Comparison of ENCODE assay signal across 11 cellular contexts in the genomic region with DNA sequence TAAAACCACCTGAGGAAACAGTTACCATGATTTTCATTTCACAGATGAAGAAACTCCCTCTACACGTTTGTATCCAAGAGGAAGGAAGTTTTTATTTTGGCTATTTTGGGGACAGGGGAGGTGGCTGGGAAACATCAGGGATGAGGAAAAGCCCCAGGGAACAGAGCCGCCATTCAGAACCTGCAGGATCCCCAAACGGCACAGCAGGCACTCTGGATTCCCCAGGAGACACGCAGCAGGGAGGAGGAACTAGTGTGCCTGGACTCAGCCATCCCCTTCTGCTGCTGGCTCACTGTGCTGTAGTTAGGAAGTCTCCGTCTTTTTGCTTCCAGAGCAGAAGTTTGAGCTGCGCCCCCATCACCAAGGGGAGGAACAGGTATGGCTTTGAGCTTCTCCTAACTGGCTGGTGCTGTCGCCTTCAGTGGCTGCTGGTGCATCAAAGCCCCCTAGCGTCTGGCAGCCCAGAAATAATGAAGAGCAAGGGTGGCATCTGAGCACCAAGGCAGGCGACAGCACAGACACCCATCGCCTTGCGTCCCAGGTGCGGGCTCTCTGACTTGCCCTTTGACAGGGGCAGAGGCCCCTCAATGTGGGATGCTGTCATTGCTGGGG. TPM values are rescaled to one million over a fixed set of nuclear protein-coding genes. Genes with fewer than 3 reads are reported as not detected.
DNase-seq lines count a peak whose midpoint lies in the region; ATAC-seq and TF ChIP-seq lines count a peak whose summit lies in the region.
"Had no signal": no experiment of that assay in that cellular context is flagged by ENCODE, and none has a peak within 500 bp of the region (broad histone marks: within the 10 kb centered on the region; RNA-seq: fewer than 3 reads in every experiment).

No MANE protein-coding gene starts in this region.

- no peak overlapping the region for H2BK5ac ChIP-seq in mesenchymal stem cell (ENCODE audit: low read depth, low read length, poor library complexity, severe bottlenecking)

- ATAC-seq in SK-N-SH treated with all-trans-retinoic acid at 6 μM for 48 hours (no peak), thoracic aorta (ENCODE audit: insufficient number of reproducible peaks, low FRiP score, low read depth) (no peak), GM21619 (IDR thresholded peaks at IDR 0.05; ENCODE audit: unreplicated experiment) (no peak)
- ATAC-seq in activated CD8-positive, alpha-beta memory T cell treated with anti-CD3 and anti-CD28 coated beads, Interleukin-2, amount 10 ng/mL, durations not matched to agents 7 days and 5 days: no peak

- no peak overlapping the region for H4K8ac ChIP-seq in mesenchymal stem cell (ENCODE audit: low read length)

- H3K4me1 ChIP-seq in SK-N-SH (ENCODE audit: control insufficient read depth in 1 of 2, insufficient read depth in 2 of 2, low read depth in 1 of 2, low read length in 1 of 2) (peaks cover 15 to 37% of the 10 kb centered on the region in 2 experiments; a peak in 3 of 4 replicates), mesenchymal stem cell (ENCODE audit: control insufficient read depth, insufficient read depth, low read depth, low read length) (peaks cover 36% of the 10 kb centered on the region), thoracic aorta (ENCODE audit: control insufficient read depth in 1 of 2, low read depth in 2 of 2) (peaks cover 58 to 76% of the 10 kb centered on the region in 2 donors)

- H4K91ac ChIP-seq in mesenchymal stem cell (ENCODE audit: low read length): no peak overlapping the region

- H3K9ac ChIP-seq in SK-N-SH (no peak overlapping the region), mesenchymal stem cell (ENCODE audit: low read length) (peak overlapping the region; percentile 99)

- no peaks in the 10 kb centered on the region for H3F3A ChIP-seq in SK-N-SH (replicated peaks; ENCODE audit: insufficient read depth)

- H3K4me3 ChIP-seq in SK-N-SH (ENCODE audit: low read depth in 2 of 2, low read length in 1 of 2) (no peak overlapping the region), mesenchymal stem cell (ENCODE audit: insufficient read depth in 1 of 2, low read depth in 1 of 2, low read length in 2 of 2) (peak overlapping the region in 1 of 2 experiments; percentile 18), thoracic aorta (no peak overlapping the region)

- no peak overlapping the region for H3K14ac ChIP-seq in mesenchymal stem cell (ENCODE audit: low read length in 2 of 2)

- CTCF ChIA-PET in SK-N-SH (lab: Yijun Ruan, JAX): interaction anchor here (1.6 to 7.9 kb wide), 3 partner anchors 27 to 187 kb away, joined by 6 to 168 read pairs (median 6); a partner anchor contains a TSS
- CTCF ChIA-PET in MCF 10A (lab: Yijun Ruan, JAX): interaction anchor here (0.6 to 1.7 kb wide), 7 partner anchors 26 to 186 kb away, joined by 3 to 6 read pairs (median 3); a partner anchor contains a TSS
- CTCF ChIA-PET in GM10248 (lab: Yijun Ruan, JAX): interaction anchor here (1.3 to 3.2 kb wide), 6 partner anchors 11 to 119 kb away, joined by 3 to 17 read pairs (median 6); a partner anchor contains a TSS
- CTCF ChIA-PET in activated CD8-positive, alpha-beta memory T cell treated with anti-CD3 and anti-CD28 coated beads, Interleukin-2, amount 10 ng/mL, durations not matched to agents 7 days and 5 days (lab: Charles Lee): interaction anchor here (1.2 to 2.1 kb wide), 2 partner anchors 27 to 188 kb away, joined by 5 to 7 read pairs; a partner anchor contains a TSS

- no peak overlapping the region for H2BK15ac ChIP-seq in mesenchymal stem cell (ENCODE audit: low read depth, poor library complexity, severe bottlenecking)

- H3K79me2 ChIP-seq in SK-N-SH (ENCODE audit: insufficient read depth): peaks cover 85% of the 10 kb centered on the region

- peaks cover 7% of the 10 kb centered on the region for H3K36me3 Mint-ChIP-seq in MCF 10A (ENCODE audit: insufficient read depth, unreplicated experiment)
- H3K36me3 Mint-ChIP-seq in activated CD8-positive, alpha-beta memory T cell treated with anti-CD3 and anti-CD28 coated beads, Interleukin-2, amount 10 ng/mL, durations not matched to agents 7 days and 5 days: peaks cover 11% of the 10 kb centered on the region

- H3K27me3 ChIP-seq in SK-N-SH (ENCODE audit: insufficient read depth) (no peaks in the 10 kb centered on the region), mesenchymal stem cell (ENCODE audit: control insufficient read depth in 1 of 2, insufficient read depth in 1 of 2, low read length in 2 of 2) (no peaks in the 10 kb centered on the region), thoracic aorta (replicated peaks; ENCODE audit: insufficient read depth) (no peaks in the 10 kb centered on the region)

- H3K9me2 ChIP-seq in SK-N-SH: no peaks in the 10 kb centered on the region

- WGBS in SK-N-SH (ENCODE audit: low lambda C conversion rate): 86% methylated on average over 10 of the region's 12 CpGs
- WGBS in mesenchymal stem cell: 84% methylated on average over 12 of the region's 12 CpGs

- H3K79me1 ChIP-seq in mesenchymal stem cell (replicated peaks; ENCODE audit: low read length, poor library complexity, severe bottlenecking): peaks cover 34% of the 10 kb centered on the region

- no TSS peak for BruUV-seq in MCF 10A (replicated peaks; lab: Mats Ljungman, UMichigan)

- H2BK12ac ChIP-seq in mesenchymal stem cell (ENCODE audit: low read length in 2 of 2): peak overlapping the region in 1 of 2 experiments; percentile 2

- no peak overlapping the region for H2AFZ ChIP-seq in SK-N-SH (ENCODE audit: low read depth)
- no peak overlapping the region for H2AFZ ChIP-seq in mesenchymal stem cell (ENCODE audit: low read depth, low read length)

- H3K4me1 Mint-ChIP-seq in MCF 10A (ENCODE audit: insufficient read depth, unreplicated experiment): peaks cover 47% of the 10 kb centered on the region
- peaks cover 45% of the 10 kb centered on the region for H3K4me1 Mint-ChIP-seq in activated CD8-positive, alpha-beta memory T cell treated with anti-CD3 and anti-CD28 coated beads, Interleukin-2, amount 10 ng/mL, durations not matched to agents 7 days and 5 days

- no peaks in the 10 kb centered on the region for H3K9me3 Mint-ChIP-seq in MCF 10A (ENCODE audit: unreplicated experiment)
- no peaks in the 10 kb centered on the region for H3K9me3 Mint-ChIP-seq in activated CD8-positive, alpha-beta memory T cell treated with anti-CD3 and anti-CD28 coated beads, Interleukin-2, amount 10 ng/mL, durations not matched to agents 7 days and 5 days (ENCODE audit: low read depth)

- peaks cover 38% of the 10 kb centered on the region for H4K20me1 ChIP-seq in SK-N-SH (ENCODE audit: insufficient read depth)

- no peak overlapping the region for H3K23ac ChIP-seq in mesenchymal stem cell (ENCODE audit: low read length in 2 of 2)

- H3K4ac ChIP-seq in mesenchymal stem cell (ENCODE audit: low read depth in 1 of 2, low read length in 2 of 2): no peak overlapping the region

- H3K27ac ChIP-seq in SK-N-SH (ENCODE audit: low read depth in 2 of 2, low read length in 1 of 2) (peak overlapping the region in 1 of 2 experiments; percentile 27; a peak in 2 of 4 replicates), mesenchymal stem cell (ENCODE audit: low read length, poor library complexity, severe bottlenecking) (no peak overlapping the region), thoracic aorta (peak overlapping the region; percentile 51 to 56)

- H3K4me2 ChIP-seq in SK-N-SH: peak overlapping the region; percentile 17; the same call in 1 of the 2 replicates
- no peak overlapping the region for H3K4me2 ChIP-seq in mesenchymal stem cell (ENCODE audit: low read length, poor library complexity, severe bottlenecking)

- H3K36me3 ChIP-seq in SK-N-SH (replicated peaks in 1 of 2; ENCODE audit: control insufficient read depth in 1 of 2, insufficient read depth in 2 of 2, low read length in 1 of 2) (peaks cover 0 to 7% of the 10 kb centered on the region in 2 experiments), mesenchymal stem cell (ENCODE audit: control insufficient read depth in 1 of 2, insufficient read depth in 2 of 2, low read depth in 1 of 2, low read length in 2 of 2) (peaks cover 21 to 24% of the 10 kb centered on the region in 2 experiments), thoracic aorta (no peaks in the 10 kb centered on the region)

- no peak for DNase-seq in SK-N-SH
- DNase-seq in MCF 10A (ENCODE audit: unreplicated experiment): no peak
- no peak for DNase-seq in mesenchymal stem cell
- no peak for DNase-seq in thoracic aorta (ENCODE audit: low spot score)
- DNase-seq in GM10248 (ENCODE audit: extremely low spot score): no peak
- DNase-seq in activated CD8-positive, alpha-beta memory T cell treated with anti-CD3 and anti-CD28 coated beads, Interleukin-2, amount 10 ng/mL, durations not matched to agents 7 days and 5 days: no peak
- DNase-seq: 8988T, DND-41, SW 1271 had no signal

- H3K4me3 Mint-ChIP-seq in MCF 10A (ENCODE audit: unreplicated experiment): peak overlapping the region; percentile 64
- no peak overlapping the region for H3K4me3 Mint-ChIP-seq in activated CD8-positive, alpha-beta memory T cell treated with anti-CD3 and anti-CD28 coated beads, Interleukin-2, amount 10 ng/mL, durations not matched to agents 7 days and 5 days

- TF ChIP-seq CTCF in SK-N-SH (IDR thresholded peaks at IDR 0.05): no peak
- no peak for TF ChIP-seq CTCF in MCF 10A (IDR thresholded peaks at IDR 0.05; ENCODE audit: unreplicated experiment)
- no peak for TF ChIP-seq CTCF in thoracic aorta (IDR thresholded peaks at IDR 0.05)
- no peak for TF ChIP-seq CTCF in GM10248 (IDR thresholded peaks at IDR 0.05; ENCODE audit: control extremely low read depth, extremely low read depth, low read depth, missing control alignments)

- no peak for TF ChIP-seq RAD21 in SK-N-SH (IDR thresholded peaks at IDR 0.05; ENCODE audit: low read length)

- no peaks in the 10 kb centered on the region for H3K27me3 Mint-ChIP-seq in MCF 10A (ENCODE audit: insufficient read depth, unreplicated experiment)
- no peaks in the 10 kb centered on the region for H3K27me3 Mint-ChIP-seq in activated CD8-positive, alpha-beta memory T cell treated with anti-CD3 and anti-CD28 coated beads, Interleukin-2, amount 10 ng/mL, durations not matched to agents 7 days and 5 days

- TF ChIP-seq EP300 in SK-N-SH (IDR thresholded peaks at IDR 0.05; ENCODE audit: borderline replicate concordance in 1 of 2, low read depth in 1 of 2, low read length in 1 of 2): no peak

- H3K18ac ChIP-seq in mesenchymal stem cell (ENCODE audit: low read depth in 1 of 2, low read length in 2 of 2): no peak overlapping the region

- no peak overlapping the region for H2BK120ac ChIP-seq in mesenchymal stem cell (ENCODE audit: low read depth, low read length)

- intact Hi-C loops in MCF 10A (cut with micrococcal nuclease): loop anchor here (10.0 kb wide), 1 partner anchor 154 kb away; no protein-coding TSS in a partner anchor

- no peak overlapping the region for H2AK5ac ChIP-seq in mesenchymal stem cell (ENCODE audit: low read length, severe bottlenecking)

- peak overlapping the region; percentile 46 for H3K27ac Mint-ChIP-seq in MCF 10A (ENCODE audit: low read depth, unreplicated experiment)
- H3K27ac Mint-ChIP-seq in activated CD8-positive, alpha-beta memory T cell treated with anti-CD3 and anti-CD28 coated beads, Interleukin-2, amount 10 ng/mL, durations not matched to agents 7 days and 5 days: no peak overlapping the region

- POLR2A ChIA-PET in SK-N-SH (lab: Yijun Ruan, JAX) (no interaction called here), MCF 10A (lab: Yijun Ruan, JAX) (interaction anchor here (0.7 to 2.6 kb wide), 16 partner anchors 9 to 254 kb away, joined by 3 to 15 read pairs (median 4); a partner anchor contains a TSS), GM10248 (lab: Yijun Ruan, JAX) (interaction anchor here (1.1 to 1.3 kb wide), 3 partner anchors 9 to 23 kb away, joined by 3 to 5 read pairs (median 5); no protein-coding TSS in a partner anchor)

- H3K9me3 ChIP-seq in SK-N-SH: no peaks in the 10 kb centered on the region
- H3K9me3 ChIP-seq in mesenchymal stem cell (ENCODE audit: control insufficient read depth, low read length): no peaks in the 10 kb centered on the region
- H3K9me3 ChIP-seq in thoracic aorta: no peaks in the 10 kb centered on the region

RNA-seq across cellular contexts. Expression of a gene that starts 4.2 kb away (rescaled TPM):
- polyA plus RNA-seq in SK-N-SH (2012; rRNA removed): 80.0 and 84.1 TPM in 2 replicates
- polyA plus RNA-seq in SK-N-SH (2012; cell fraction: cytosol; rRNA removed): 52.6 and 63.9 TPM in 2 replicates
- polyA plus RNA-seq in SK-N-SH (2012; cell fraction: nucleus; rRNA removed): 84.9 and 99.7 TPM in 2 replicates
- total RNA-seq in MCF 10A (2022): 72.1 and 73.2 TPM in 2 replicates
- 113 TPM for polyA plus RNA-seq in mesenchymal stem cell (2013, experiment 1 of 2)
- 117 TPM for polyA plus RNA-seq in mesenchymal stem cell (2013, experiment 2 of 2)
- 100 to 1,000 TPM; 107 to 147 TPM for total RNA-seq in thoracic aorta
- total RNA-seq in activated CD8-positive, alpha-beta memory T cell treated with anti-CD3 and anti-CD28 coated beads, Interleukin-2, amount 10 ng/mL, durations not matched to agents 7 days and 5 days: 100 to 1,000 TPM; 102 to 124 TPM

RNA-seq across cellular contexts. Expression of a gene that starts 26.6 kb away (rescaled TPM):
- polyA plus RNA-seq in SK-N-SH (2012; rRNA removed): 15.8 and 17.7 TPM in 2 replicates
- 6.3 and 8.9 TPM in 2 replicates for polyA plus RNA-seq in SK-N-SH (2012; cell fraction: cytosol; rRNA removed)
- 64.6 and 79.2 TPM in 2 replicates for polyA plus RNA-seq in SK-N-SH (2012; cell fraction: nucleus; rRNA removed)
- 9.7 and 17.6 TPM in 2 replicates for total RNA-seq in MCF 10A (2022)
- polyA plus RNA-seq in mesenchymal stem cell (2013, experiment 1 of 2): 8.5 TPM
- polyA plus RNA-seq in mesenchymal stem cell (2013, experiment 2 of 2): 8.6 TPM
- total RNA-seq in thoracic aorta: 1 to 10 TPM in 1 of 2 donors, under 1 TPM in 1; 0.95 to 1.2 TPM
- 10 to 100 TPM; 11.0 to 13.3 TPM for total RNA-seq in activated CD8-positive, alpha-beta memory T cell treated with anti-CD3 and anti-CD28 coated beads, Interleukin-2, amount 10 ng/mL, durations not matched to agents 7 days and 5 days

RNA-seq across cellular contexts. Expression of a gene that starts 38.9 kb away (rescaled TPM):
- 0.29 and 0.58 TPM in 2 replicates for polyA plus RNA-seq in SK-N-SH (2012; rRNA removed)
- 0.26 and 0.45 TPM in 2 replicates for polyA plus RNA-seq in SK-N-SH (2012; cell fraction: cytosol; rRNA removed)
- polyA plus RNA-seq in SK-N-SH (2012; cell fraction: nucleus; rRNA removed): 0.56 and 0.79 TPM in 2 replicates
- total RNA-seq in MCF 10A (2022) (0.54 TPM in 1 of 2 replicates, not detected in the other), thoracic aorta (under 1 TPM in 1 of 2 donors, not detected in 1; 0.28 TPM)
- 0.06 TPM for polyA plus RNA-seq in mesenchymal stem cell (2013, experiment 1 of 2)
- polyA plus RNA-seq in mesenchymal stem cell (2013, experiment 2 of 2): 0.07 TPM
- under 1 TPM; 0.14 to 0.32 TPM for total RNA-seq in activated CD8-positive, alpha-beta memory T cell treated with anti-CD3 and anti-CD28 coated beads, Interleukin-2, amount 10 ng/mL, durations not matched to agents 7 days and 5 days
